8 cellular contexts compared by ENCODE assay signal in genomic region chrX:151082077-151082948, GRCh38.
DNase-seq lines count a peak whose midpoint lies in the region; ATAC-seq, FAIRE-seq and TF ChIP-seq lines count a peak whose summit lies in the region.

No MANE protein-coding gene starts in this region.

- TF ChIP-seq POLR2A in gastroesophageal sphincter (IDR thresholded peaks at IDR 0.05): no peak

- FAIRE-seq in HTR-8/SVneo (lab: Jason Lieb, UNC): no peak

- no peak overlapping the region for H3K27ac ChIP-seq in gastroesophageal sphincter
- H3K27ac ChIP-seq in tibial artery: no peak overlapping the region

- no peaks in the 10 kb centered on the region for H3K36me3 Mint-ChIP-seq in osteocyte (ENCODE audit: unreplicated experiment)

- H3K27me3 ChIP-seq in gastroesophageal sphincter: no peaks in the 10 kb centered on the region
- no peaks in the 10 kb centered on the region for H3K27me3 ChIP-seq in tibial artery

- no peaks in the 10 kb centered on the region for H3K4me1 Mint-ChIP-seq in osteocyte (ENCODE audit: unreplicated experiment)

- peak overlapping the region in 1 of 2 donors; percentile 26 for H3K4me3 ChIP-seq in gastroesophageal sphincter
- peak overlapping the region in 1 of 2 donors; percentile 33 for H3K4me3 ChIP-seq in tibial artery

- peaks cover 0 to 8% (median 0%) of the 10 kb centered on the region in 3 donors for H3K4me1 ChIP-seq in gastroesophageal sphincter
- H3K4me1 ChIP-seq in tibial artery: peaks cover 0 to 5% (median 0%) of the 10 kb centered on the region in 4 donors

- H3K9me3 ChIP-seq in gastroesophageal sphincter: no peaks in the 10 kb centered on the region
- no peaks in the 10 kb centered on the region for H3K9me3 ChIP-seq in tibial artery

- H3K27me3 Mint-ChIP-seq in osteocyte (ENCODE audit: unreplicated experiment): peaks cover 7% of the 10 kb centered on the region

- ATAC-seq in GM21381 (IDR thresholded peaks at IDR 0.05; ENCODE audit: unreplicated experiment): peak; percentile 94
- peak; percentile 78 for ATAC-seq in gastroesophageal sphincter

- WGBS in gastroesophageal sphincter (ENCODE audit: low coverage in 1 of 2), 2 donors: 0 to 19% methylated on average over 1 to 7 of the region's 41 CpGs

- H3K36me3 ChIP-seq in gastroesophageal sphincter (no peaks in the 10 kb centered on the region), tibial artery (no peaks in the 10 kb centered on the region)

- H3K27ac Mint-ChIP-seq in osteocyte (ENCODE audit: unreplicated experiment): no peak overlapping the region

- DNase-seq in DMS114 treated with DMSO at 0.1 percent for 48 hours (lab: John Stamatoyannopoulos, UW; ENCODE audit: unreplicated experiment) (peak; percentile 23), HTR-8/SVneo (ENCODE audit: insufficient read length, low spot score) (peak; percentile 11), RKO (ENCODE audit: low spot score) (peak; percentile 57), osteocyte (ENCODE audit: extremely low spot score, unreplicated experiment) (peak; percentile 88), tibial artery (peak; percentile 56 to 69)
- peak; percentile 82 for DNase-seq in activated effector memory CD4-positive, alpha-beta T cell treated with anti-CD3 and anti-CD28 coated beads, Interleukin-2, amount 50 U/mL, for 16 hours

- intact Hi-C loops in tibial artery (cut with DNase I; ENCODE audit: low total_unique reads): loop anchor here (5.0 kb wide), 1 partner anchor 310 kb away; no protein-coding TSS in a partner anchor

- H3K9me3 Mint-ChIP-seq in osteocyte (ENCODE audit: unreplicated experiment): peaks cover 4% of the 10 kb centered on the region

- TF ChIP-seq EP300 in gastroesophageal sphincter (IDR thresholded peaks at IDR 0.05): no peak

- no peak overlapping the region for H3K4me3 Mint-ChIP-seq in osteocyte (ENCODE audit: unreplicated experiment)

- TF ChIP-seq CTCF in gastroesophageal sphincter (IDR thresholded peaks at IDR 0.05) (peak; percentile 75 to 98 (median 86)), osteocyte (IDR thresholded peaks at IDR 0.05) (peak; percentile 84), tibial artery (IDR thresholded peaks at IDR 0.05) (peak; percentile 76 to 83)

Comparison
In these comparisons a context has a peak if more than half of its experiments do, and no peak if none do; other contexts are left out.
1. DNase-seq: peak in every context shown above with its lines; median percentile 88 in osteocyte; 82 in activated effector memory CD4-positive, alpha-beta T cell treated with anti-CD3 and anti-CD28 coated beads, Interleukin-2, amount 50 U/mL, for 16 hours; 62 in tibial artery; 57 in RKO; 23 in DMS114 treated with DMSO at 0.1 percent for 48 hours; 11 in HTR-8/SVneo.